Comparison of ENCODE assay signal across 1 cellular context in genomic region chr7:150793569-150794238, GRCh38.
TF ChIP-seq lines count a peak whose summit lies in the region.

No MANE protein-coding gene starts in this region.

TF ChIP-seq in SK-N-SH treated with all-trans-retinoic acid at 6 μM for 48 hours, 23 proteins besides CTCF, POLR2A, EP300 and RAD21 (continued from another document):
- TF ChIP-seq ZC3H10 (CRISPR knock-in tag; IDR thresholded peaks at IDR 0.05), result no peak
- TF ChIP-seq, protein P1, sequence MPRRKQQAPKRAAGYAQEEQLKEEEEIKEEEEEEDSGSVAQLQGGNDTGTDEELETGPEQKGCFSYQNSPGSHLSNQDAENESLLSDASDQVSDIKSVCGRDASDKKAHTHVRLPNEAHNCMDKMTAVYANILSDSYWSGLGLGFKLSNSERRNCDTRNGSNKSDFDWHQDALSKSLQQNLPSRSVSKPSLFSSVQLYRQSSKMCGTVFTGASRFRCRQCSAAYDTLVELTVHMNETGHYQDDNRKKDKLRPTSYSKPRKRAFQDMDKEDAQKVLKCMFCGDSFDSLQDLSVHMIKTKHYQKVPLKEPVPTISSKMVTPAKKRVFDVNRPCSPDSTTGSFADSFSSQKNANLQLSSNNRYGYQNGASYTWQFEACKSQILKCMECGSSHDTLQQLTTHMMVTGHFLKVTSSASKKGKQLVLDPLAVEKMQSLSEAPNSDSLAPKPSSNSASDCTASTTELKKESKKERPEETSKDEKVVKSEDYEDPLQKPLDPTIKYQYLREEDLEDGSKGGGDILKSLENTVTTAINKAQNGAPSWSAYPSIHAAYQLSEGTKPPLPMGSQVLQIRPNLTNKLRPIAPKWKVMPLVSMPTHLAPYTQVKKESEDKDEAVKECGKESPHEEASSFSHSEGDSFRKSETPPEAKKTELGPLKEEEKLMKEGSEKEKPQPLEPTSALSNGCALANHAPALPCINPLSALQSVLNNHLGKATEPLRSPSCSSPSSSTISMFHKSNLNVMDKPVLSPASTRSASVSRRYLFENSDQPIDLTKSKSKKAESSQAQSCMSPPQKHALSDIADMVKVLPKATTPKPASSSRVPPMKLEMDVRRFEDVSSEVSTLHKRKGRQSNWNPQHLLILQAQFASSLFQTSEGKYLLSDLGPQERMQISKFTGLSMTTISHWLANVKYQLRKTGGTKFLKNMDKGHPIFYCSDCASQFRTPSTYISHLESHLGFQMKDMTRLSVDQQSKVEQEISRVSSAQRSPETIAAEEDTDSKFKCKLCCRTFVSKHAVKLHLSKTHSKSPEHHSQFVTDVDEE (CRISPR knock-in tag; IDR thresholded peaks at IDR 0.05), result no peak
- TF ChIP-seq ZFP30 (CRISPR knock-in tag; IDR thresholded peaks at IDR 0.05), result no peak
- no peak for TF ChIP-seq ISL1 (CRISPR knock-in tag; IDR thresholded peaks at IDR 0.05)
- TF ChIP-seq, protein P2, sequence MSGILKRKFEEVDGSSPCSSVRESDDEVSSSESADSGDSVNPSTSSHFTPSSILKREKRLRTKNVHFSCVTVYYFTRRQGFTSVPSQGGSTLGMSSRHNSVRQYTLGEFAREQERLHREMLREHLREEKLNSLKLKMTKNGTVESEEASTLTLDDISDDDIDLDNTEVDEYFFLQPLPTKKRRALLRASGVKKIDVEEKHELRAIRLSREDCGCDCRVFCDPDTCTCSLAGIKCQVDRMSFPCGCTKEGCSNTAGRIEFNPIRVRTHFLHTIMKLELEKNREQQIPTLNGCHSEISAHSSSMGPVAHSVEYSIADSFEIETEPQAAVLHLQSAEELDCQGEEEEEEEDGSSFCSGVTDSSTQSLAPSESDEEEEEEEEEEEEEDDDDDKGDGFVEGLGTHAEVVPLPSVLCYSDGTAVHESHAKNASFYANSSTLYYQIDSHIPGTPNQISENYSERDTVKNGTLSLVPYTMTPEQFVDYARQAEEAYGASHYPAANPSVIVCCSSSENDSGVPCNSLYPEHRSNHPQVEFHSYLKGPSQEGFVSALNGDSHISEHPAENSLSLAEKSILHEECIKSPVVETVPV (CRISPR knock-in tag; IDR thresholded peaks at IDR 0.05), result no peak
- no peak for TF ChIP-seq ZNF8 (CRISPR knock-in tag; IDR thresholded peaks at IDR 0.05)
- no peak for TF ChIP-seq ZNF70 (CRISPR knock-in tag; IDR thresholded peaks at IDR 0.05)
- TF ChIP-seq ZNF565 (CRISPR knock-in tag; conservative IDR thresholded peaks at IDR 0.05; ENCODE audit: low read depth), result no peak
